ENCODE assay signal across 22 cellular contexts in genomic region chr2:21194147-21194546, GRCh38.
A peak's percentile ranks its signal among the peaks of the same experiment; 100 is the strongest.
DNase-seq lines count a peak whose midpoint lies in the region; ATAC-seq, FAIRE-seq and TF ChIP-seq lines count a peak whose summit lies in the region.
"Had no signal": no experiment of that assay in that cellular context is flagged by ENCODE, and none has a peak within 500 bp of the region (broad histone marks: within the 10 kb centered on the region; RNA-seq: fewer than 3 reads in every experiment).

No MANE protein-coding gene starts in this region.

- H3K27ac Mint-ChIP-seq in neural progenitor cell = no peak overlapping the region
- H3K27ac Mint-ChIP-seq in effector memory CD8-positive, alpha-beta T cell = no peak overlapping the region
- H3K27ac Mint-ChIP-seq: CD4-positive, alpha-beta T cell; H9 had no signal

- H3K4me2 ChIP-seq in neural progenitor cell = peak overlapping the region; percentile 30
- H3K4me2 ChIP-seq: A549 had no signal

- no peaks in the 10 kb centered on the region for H3K36me3 Mint-ChIP-seq in neural progenitor cell
- H3K36me3 Mint-ChIP-seq in effector memory CD8-positive, alpha-beta T cell (ENCODE audit: insufficient read depth) = no peaks in the 10 kb centered on the region

- H3F3A ChIP-seq in neural progenitor cell (ENCODE audit: low read depth) = peaks cover 12% of the 10 kb centered on the region

- H3K4me1 ChIP-seq in neural progenitor cell (peaks cover 56% of the 10 kb centered on the region), small intestine (ENCODE audit: control insufficient read depth in 2 of 2, insufficient read depth in 1 of 2, low read depth in 1 of 2, low read length in 1 of 2) (no peaks in the 10 kb centered on the region)
- H3K4me1 ChIP-seq: A549 had no signal

- H3K4me3 ChIP-seq in neural progenitor cell = no peak overlapping the region
- H3K4me3 ChIP-seq in small intestine (ENCODE audit: low read depth in 1 of 2, low read length in 2 of 2) = no peak overlapping the region
- H3K4me3 ChIP-seq: A549 had no signal

- H3K9ac ChIP-seq in neural progenitor cell = no peak overlapping the region

- H3K27me3 Mint-ChIP-seq in neural progenitor cell (ENCODE audit: insufficient read depth, low read depth) = peaks cover 5% of the 10 kb centered on the region
- no peaks in the 10 kb centered on the region for H3K27me3 Mint-ChIP-seq in effector memory CD8-positive, alpha-beta T cell
- H3K27me3 Mint-ChIP-seq: CD4-positive, alpha-beta T cell had no signal

- H3K36me3 ChIP-seq in neural progenitor cell (no peaks in the 10 kb centered on the region), small intestine (ENCODE audit: control insufficient read depth in 2 of 2, insufficient read depth in 2 of 2, low read length in 2 of 2) (no peaks in the 10 kb centered on the region)

- H3K79me2 ChIP-seq in neural progenitor cell (ENCODE audit: low read depth) = no peaks in the 10 kb centered on the region

- no peak for ATAC-seq in effector memory CD8-positive, alpha-beta T cell (replicated peaks)
- no peak for ATAC-seq in GM18909 (IDR thresholded peaks at IDR 0.05; ENCODE audit: poor library complexity, unreplicated experiment)
- ATAC-seq: A549 had no signal

- H3K27ac ChIP-seq in neural progenitor cell (no peak overlapping the region), small intestine (ENCODE audit: low read depth in 1 of 2, low read length in 1 of 2) (no peak overlapping the region)
- H3K27ac ChIP-seq: 22Rv1, A549, C4-2B had no signal

- 8 to 51% (median 19%) methylated on average over 2 of the region's 2 CpGs for WGBS in small intestine, 3 donors

- H3K9me3 ChIP-seq in neural progenitor cell (ENCODE audit: low read depth) = no peaks in the 10 kb centered on the region
- H3K9me3 ChIP-seq in small intestine (ENCODE audit: control insufficient read depth, low read depth) = no peaks in the 10 kb centered on the region
- H3K9me3 ChIP-seq: A549, Caco-2 had no signal

- H3K9me3 Mint-ChIP-seq in neural progenitor cell = peaks cover 2% of the 10 kb centered on the region
- peaks cover 4 to 5% of the 10 kb centered on the region in 2 donors for H3K9me3 Mint-ChIP-seq in effector memory CD8-positive, alpha-beta T cell
- H3K9me3 Mint-ChIP-seq: H9 had no signal

- no peak overlapping the region for H2AFZ ChIP-seq in neural progenitor cell (replicated peaks)

- no peaks in the 10 kb centered on the region for H4K20me1 ChIP-seq in neural progenitor cell (ENCODE audit: low read depth)

- H3K4me1 Mint-ChIP-seq in neural progenitor cell = peaks cover 20% of the 10 kb centered on the region
- H3K4me1 Mint-ChIP-seq in effector memory CD8-positive, alpha-beta T cell (ENCODE audit: low read depth in 2 of 2) = no peaks in the 10 kb centered on the region

- no peak for FAIRE-seq in small intestine (lab: Jason Lieb, UNC)
- FAIRE-seq: A549, D721Med, G401.6, GM12892, GM18507, H1, HTR-8/SVneo had no signal

- no peak overlapping the region for H3K4me3 Mint-ChIP-seq in neural progenitor cell
- H3K4me3 Mint-ChIP-seq in effector memory CD8-positive, alpha-beta T cell = no peak overlapping the region
- H3K4me3 Mint-ChIP-seq: CD4-positive, alpha-beta T cell; H9 had no signal

- H3K27me3 ChIP-seq in neural progenitor cell (no peaks in the 10 kb centered on the region), small intestine (ENCODE audit: control insufficient read depth in 2 of 2, insufficient read depth in 2 of 2, low read length in 2 of 2) (no peaks in the 10 kb centered on the region)

- TF ChIP-seq CTCF in neural progenitor cell (IDR thresholded peaks at IDR 0.05) = no peak

- DNase-seq in DMS153 (lab: John Stamatoyannopoulos, UW) = peak; percentile 45
- no peak for DNase-seq in DMS153 treated with DMSO at 0.1 percent for 48 hours (lab: John Stamatoyannopoulos, UW; ENCODE audit: unreplicated experiment)
- peak; percentile 73 for DNase-seq in foreskin melanocyte
- DNase-seq in neural progenitor cell (ENCODE audit: low spot score) = no peak
- DNase-seq in small intestine = peak; percentile 32
- DNase-seq in effector memory CD8-positive, alpha-beta T cell = no peak
- no peak for DNase-seq in activated CD8-positive, alpha-beta memory T cell treated with anti-CD3 and anti-CD28 coated beads for 24 hours
- DNase-seq: AML-193; CD4-positive, alpha-beta T cell; H9; IMR-90 had no signal

Comparison
In these comparisons a context has a peak if more than half of its experiments do, and no peak if none do; other contexts are left out.
1. DNase-seq: peak in DMS153 (single experiment), foreskin melanocyte (single experiment) and small intestine (single experiment); none in DMS153 treated with DMSO at 0.1 percent for 48 hours (single experiment), neural progenitor cell (single experiment), effector memory CD8-positive, alpha-beta T cell (0 of 3) and activated CD8-positive, alpha-beta memory T cell treated with anti-CD3 and anti-CD28 coated beads for 24 hours (single experiment).